2 cellular contexts compared by ENCODE assay signal in genomic region chr17:19724501-19725420, GRCh38.
TF ChIP-seq lines count a peak whose summit lies in the region.

No MANE protein-coding gene starts in this region.

TF ChIP-seq in liver, 16 proteins besides CTCF, POLR2A, EP300 and RAD21:
- TF ChIP-seq SP1 (IDR thresholded peaks at IDR 0.05) (peak; percentile 24), RXRA (IDR thresholded peaks at IDR 0.05) (peak; percentile 67 to 73), YY1 (IDR thresholded peaks at IDR 0.05) (peak; percentile 45), FOXA1 (IDR thresholded peaks at IDR 0.05) (no peak), MAX (IDR thresholded peaks at IDR 0.05) (no peak), ZBTB33 (IDR thresholded peaks at IDR 0.05) (no peak)

TF ChIP-seq in HepG2, 621 proteins besides CTCF, POLR2A, EP300 and RAD21:
- TF ChIP-seq AFF4 (CRISPR knock-in tag; IDR thresholded peaks at IDR 0.05): no peak
- TF ChIP-seq AHDC1 (CRISPR knock-in tag; IDR thresholded peaks at IDR 0.05; ENCODE audit: borderline replicate concordance): no peak
- TF ChIP-seq PITX1 (CRISPR knock-in tag; IDR thresholded peaks at IDR 0.05): no peak
- no peak for TF ChIP-seq MAFK (conservative IDR thresholded peaks at IDR 0.05 in 1 of 2, IDR thresholded peaks at IDR 0.05 in 1 of 2; ENCODE audit: low read length in 2 of 2)
- no peak for TF ChIP-seq REL (CRISPR knock-in tag; conservative IDR thresholded peaks at IDR 0.05)
- no peak for TF ChIP-seq ZSCAN22 (CRISPR knock-in tag; IDR thresholded peaks at IDR 0.05)
- TF ChIP-seq ZNF776 (CRISPR knock-in tag; IDR thresholded peaks at IDR 0.05): no peak
- no peak for TF ChIP-seq ZBTB39 (CRISPR knock-in tag; IDR thresholded peaks at IDR 0.05)
- no peak for TF ChIP-seq NR0B2 (CRISPR knock-in tag; IDR thresholded peaks at IDR 0.05)
- no peak for TF ChIP-seq ZNF768 (CRISPR knock-in tag; IDR thresholded peaks at IDR 0.05)
- no peak for TF ChIP-seq TARDBP (CRISPR knock-in tag; IDR thresholded peaks at IDR 0.05)
- no peak for TF ChIP-seq TEF (CRISPR knock-in tag; IDR thresholded peaks at IDR 0.05)
- no peak for TF ChIP-seq DMTF1 (CRISPR knock-in tag; IDR thresholded peaks at IDR 0.05)
- no peak for TF ChIP-seq SCMH1 (CRISPR knock-in tag; IDR thresholded peaks at IDR 0.05; ENCODE audit: borderline replicate concordance)
- no peak for TF ChIP-seq ZNF878 (CRISPR knock-in tag; IDR thresholded peaks at IDR 0.05)
- no peak for TF ChIP-seq TBL1XR1 (IDR thresholded peaks at IDR 0.05; ENCODE audit: borderline replicate concordance, low read length, partially characterized antibody)
- no peak for TF ChIP-seq MXD1 (CRISPR knock-in tag; IDR thresholded peaks at IDR 0.05)
- TF ChIP-seq ZKSCAN8 (CRISPR knock-in tag; IDR thresholded peaks at IDR 0.05; ENCODE audit: borderline replicate concordance): no peak
- TF ChIP-seq ZNF737 (CRISPR knock-in tag; IDR thresholded peaks at IDR 0.05; ENCODE audit: borderline replicate concordance): no peak
- no peak for TF ChIP-seq GFI1 (CRISPR knock-in tag; IDR thresholded peaks at IDR 0.05; ENCODE audit: borderline replicate concordance)
